ENCODE assay signal across 8 cellular contexts in genomic region chr12:79451988-79452387, GRCh38.
DNase-seq lines count a peak whose midpoint lies in the region; ATAC-seq and TF ChIP-seq lines count a peak whose summit lies in the region.

No MANE protein-coding gene starts in this region.

- peaks cover 4% of the 10 kb centered on the region for H3K27me3 Mint-ChIP-seq in GM23338 (ENCODE audit: insufficient read depth, low read depth, poor library complexity)
- H3K27me3 Mint-ChIP-seq in CD4-positive, alpha-beta T cell: no peaks in the 10 kb centered on the region

- no peak overlapping the region for H2AFZ ChIP-seq in GM23338

- 37 to 45% methylated on average over 6 of the region's 6 CpGs for WGBS in heart right ventricle, 2 donors

- H4K20me1 ChIP-seq in GM23338 (replicated peaks; ENCODE audit: insufficient read depth): no peaks in the 10 kb centered on the region; the same call in 1 of the 2 replicates

- DNase-seq in GM04503 (ENCODE audit: low read depth) (peak; percentile 89), amniotic stem cell (lab: John Stamatoyannopoulos, UW) (peak; percentile 76), heart right ventricle (peak; percentile 17 to 23), sciatic nerve (ENCODE audit: low spot score) (peak; percentile 59), GM23338 (ENCODE audit: low spot score) (no peak), NCI-H1092 (lab: John Stamatoyannopoulos, UW) (no peak)
- DNase-seq in CD4-positive, alpha-beta T cell: no peak

- no peaks in the 10 kb centered on the region for H3K36me3 ChIP-seq in heart right ventricle
- no peaks in the 10 kb centered on the region for H3K36me3 ChIP-seq in GM23338 (ENCODE audit: insufficient read depth)

- no peaks in the 10 kb centered on the region for H3K27me3 ChIP-seq in heart right ventricle
- H3K27me3 ChIP-seq in GM23338 (ENCODE audit: insufficient read depth): no peaks in the 10 kb centered on the region
- no peaks in the 10 kb centered on the region for H3K27me3 ChIP-seq in CD4-positive, alpha-beta T cell (ENCODE audit: control insufficient read depth, insufficient read depth, low read length)

- H3K9me3 ChIP-seq in heart right ventricle: peaks cover 0 to 2% (median 0%) of the 10 kb centered on the region in 11 donors
- no peaks in the 10 kb centered on the region for H3K9me3 ChIP-seq in CD4-positive, alpha-beta T cell (ENCODE audit: control insufficient read depth, low read length)

- POLR2A ChIA-PET in CD4-positive, alpha-beta T cell (lab: Charles Lee): no interaction called here

- TF ChIP-seq CTCF in heart right ventricle (IDR thresholded peaks at IDR 0.05) (peak in 1 of 9 donors; percentile 5), GM23338 (conservative IDR thresholded peaks at IDR 0.05; ENCODE audit: low read depth in 2 of 2) (no peak)
- no peak for TF ChIP-seq CTCF in CD4-positive, alpha-beta T cell (IDR thresholded peaks at IDR 0.05)

- peaks cover 25% of the 10 kb centered on the region for H3K4me1 Mint-ChIP-seq in GM23338
- no peaks in the 10 kb centered on the region for H3K4me1 Mint-ChIP-seq in CD4-positive, alpha-beta T cell (ENCODE audit: low read depth)

- intact Hi-C loops in heart right ventricle (cut with DNase I) (no loop called here), sciatic nerve (cut with DNase I) (no loop called here)
- intact Hi-C loops in CD4-positive, alpha-beta T cell (cut with DNase I, micrococcal nuclease): no loop called here

- no peaks in the 10 kb centered on the region for H3K36me3 Mint-ChIP-seq in GM23338 (ENCODE audit: low read depth)
- H3K36me3 Mint-ChIP-seq in CD4-positive, alpha-beta T cell (ENCODE audit: low read depth): no peaks in the 10 kb centered on the region

- H3K79me2 ChIP-seq in GM23338 (replicated peaks; ENCODE audit: insufficient read depth): no peaks in the 10 kb centered on the region

- no peaks in the 10 kb centered on the region for H3K9me3 Mint-ChIP-seq in GM23338
- no peaks in the 10 kb centered on the region for H3K9me3 Mint-ChIP-seq in CD4-positive, alpha-beta T cell

- CTCF ChIA-PET in CD4-positive, alpha-beta T cell (lab: Charles Lee): no interaction called here

- 0 out of 2 replicates have a peak, but pooled peaks cover 3% of the 10 kb centered on the region for H3F3A ChIP-seq in GM23338 (replicated peaks; ENCODE audit: low read depth)

- H3K9me2 ChIP-seq in GM23338 (ENCODE audit: insufficient read depth): no peaks in the 10 kb centered on the region

- H3K27ac Mint-ChIP-seq in GM23338: no peak overlapping the region
- H3K27ac Mint-ChIP-seq in CD4-positive, alpha-beta T cell: no peak overlapping the region

- peaks cover 0 to 11% (median 0%) of the 10 kb centered on the region in 9 donors for H3K4me1 ChIP-seq in heart right ventricle
- peaks cover 28% of the 10 kb centered on the region for H3K4me1 ChIP-seq in GM23338 (ENCODE audit: insufficient read depth)

- H3K4me3 ChIP-seq in heart right ventricle (no peak overlapping the region), GM23338 (no peak overlapping the region)

- H3K4me3 Mint-ChIP-seq in GM23338: no peak overlapping the region
- no peak overlapping the region for H3K4me3 Mint-ChIP-seq in CD4-positive, alpha-beta T cell

- H3K27ac ChIP-seq in heart right ventricle (peak overlapping the region in 2 of 10 donors; percentile 4 to 7), GM23338 (ENCODE audit: low read depth) (no peak overlapping the region; the same call in 1 of the 2 replicates)
- H3K27ac ChIP-seq in CD4-positive, alpha-beta T cell (ENCODE audit: low read depth, low read length): no peak overlapping the region

- H3K4me2 ChIP-seq in GM23338: no peak overlapping the region

- peak; percentile 47 to 88 (median 78) for ATAC-seq in heart right ventricle
- ATAC-seq in sciatic nerve: peak; percentile 90
- ATAC-seq in GM23338: no peak
- no peak for ATAC-seq in CD4-positive, alpha-beta T cell (ENCODE audit: poor library complexity)
- ATAC-seq in HG03039 (IDR thresholded peaks at IDR 0.05; ENCODE audit: unreplicated experiment): no peak

TF ChIP-seq in GM23338, 12 proteins besides CTCF, POLR2A, EP300 and RAD21 (continues in another document):
- no peak for TF ChIP-seq ZNF114 (CRISPR knock-in tag; IDR thresholded peaks at IDR 0.05)
- TF ChIP-seq STAT1 (IDR thresholded peaks at IDR 0.05; ENCODE audit: unreplicated experiment): no peak
- TF ChIP-seq ZNF462 (CRISPR knock-in tag; IDR thresholded peaks at IDR 0.05): no peak
- TF ChIP-seq, protein P1, sequence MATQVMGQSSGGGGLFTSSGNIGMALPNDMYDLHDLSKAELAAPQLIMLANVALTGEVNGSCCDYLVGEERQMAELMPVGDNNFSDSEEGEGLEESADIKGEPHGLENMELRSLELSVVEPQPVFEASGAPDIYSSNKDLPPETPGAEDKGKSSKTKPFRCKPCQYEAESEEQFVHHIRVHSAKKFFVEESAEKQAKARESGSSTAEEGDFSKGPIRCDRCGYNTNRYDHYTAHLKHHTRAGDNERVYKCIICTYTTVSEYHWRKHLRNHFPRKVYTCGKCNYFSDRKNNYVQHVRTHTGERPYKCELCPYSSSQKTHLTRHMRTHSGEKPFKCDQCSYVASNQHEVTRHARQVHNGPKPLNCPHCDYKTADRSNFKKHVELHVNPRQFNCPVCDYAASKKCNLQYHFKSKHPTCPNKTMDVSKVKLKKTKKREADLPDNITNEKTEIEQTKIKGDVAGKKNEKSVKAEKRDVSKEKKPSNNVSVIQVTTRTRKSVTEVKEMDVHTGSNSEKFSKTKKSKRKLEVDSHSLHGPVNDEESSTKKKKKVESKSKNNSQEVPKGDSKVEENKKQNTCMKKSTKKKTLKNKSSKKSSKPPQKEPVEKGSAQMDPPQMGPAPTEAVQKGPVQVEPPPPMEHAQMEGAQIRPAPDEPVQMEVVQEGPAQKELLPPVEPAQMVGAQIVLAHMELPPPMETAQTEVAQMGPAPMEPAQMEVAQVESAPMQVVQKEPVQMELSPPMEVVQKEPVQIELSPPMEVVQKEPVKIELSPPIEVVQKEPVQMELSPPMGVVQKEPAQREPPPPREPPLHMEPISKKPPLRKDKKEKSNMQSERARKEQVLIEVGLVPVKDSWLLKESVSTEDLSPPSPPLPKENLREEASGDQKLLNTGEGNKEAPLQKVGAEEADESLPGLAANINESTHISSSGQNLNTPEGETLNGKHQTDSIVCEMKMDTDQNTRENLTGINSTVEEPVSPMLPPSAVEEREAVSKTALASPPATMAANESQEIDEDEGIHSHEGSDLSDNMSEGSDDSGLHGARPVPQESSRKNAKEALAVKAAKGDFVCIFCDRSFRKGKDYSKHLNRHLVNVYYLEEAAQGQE (IDR thresholded peaks at IDR 0.05; ENCODE audit: unreplicated experiment): no peak
- TF ChIP-seq CREB1 (CRISPR knock-in tag; IDR thresholded peaks at IDR 0.05; ENCODE audit: low read depth): no peak
- TF ChIP-seq JUNB (IDR thresholded peaks at IDR 0.05; ENCODE audit: unreplicated experiment): no peak

Comparison
In these comparisons a context has a peak if more than half of its experiments do, and no peak if none do; other contexts are left out.
1. DNase-seq: peak in GM04503 (single experiment), amniotic stem cell (single experiment), heart right ventricle (2 of 2) and sciatic nerve (single experiment); none in GM23338 (single experiment), NCI-H1092 (single experiment) and CD4-positive, alpha-beta T cell (0 of 10).
2. ATAC-seq: peak in heart right ventricle (8 of 8) and sciatic nerve (single experiment); none in GM23338 (single experiment), CD4-positive, alpha-beta T cell (single experiment) and HG03039 (single experiment).